In genomic region chr4:75930152-75930551, GRCh38 we compare ENCODE assay signal across 19 cellular contexts. TPM values are rescaled to one million over a fixed set of nuclear protein-coding genes. Genes with fewer than 3 reads are reported as not detected.
DNase-seq lines count a peak whose midpoint lies in the region; ATAC-seq and TF ChIP-seq lines count a peak whose summit lies in the region.
"Had no signal": no experiment of that assay in that cellular context is flagged by ENCODE, and none has a peak within 500 bp of the region (broad histone marks: within the 10 kb centered on the region; RNA-seq: fewer than 3 reads in every experiment).

No MANE protein-coding gene starts in this region.

- H3K4me3 ChIP-seq in BLaER1: no peak overlapping the region
- H3K4me3 ChIP-seq: GM23248 had no signal

- no peak for TF ChIP-seq CTCF in nephron progenitor cell (IDR thresholded peaks at IDR 0.05)

- peaks cover 34% of the 10 kb centered on the region for H3K36me3 ChIP-seq in BLaER1

- H3K4me1 ChIP-seq in BLaER1: peaks cover 42% of the 10 kb centered on the region

- no peaks in the 10 kb centered on the region for H3K9me3 ChIP-seq in BLaER1
- H3K9me3 ChIP-seq in T-helper 17 cell (ENCODE audit: control insufficient read depth, low read length, poor library complexity, severe bottlenecking): no peaks in the 10 kb centered on the region
- H3K9me3 ChIP-seq: Caco-2 had no signal

- H3K27me3 ChIP-seq in BLaER1: no peaks in the 10 kb centered on the region

- H3K4me3 Mint-ChIP-seq in T-helper 17 cell (no peak overlapping the region), nephron progenitor cell (no peak overlapping the region)
- H3K4me3 Mint-ChIP-seq: B cell; CD8-positive, alpha-beta T cell had no signal

- H3K36me3 Mint-ChIP-seq in T-helper 17 cell (ENCODE audit: low read depth) (peaks cover 15% of the 10 kb centered on the region), nephron progenitor cell (ENCODE audit: low read depth) (peaks cover 4% of the 10 kb centered on the region)

- DNase-seq in T-helper 17 cell: no peak
- DNase-seq in nephron progenitor cell: no peak
- no peak for DNase-seq in germinal center (ENCODE audit: low spot score)
- no peak for DNase-seq in MV-4-11 (lab: John Stamatoyannopoulos, UW)
- DNase-seq: C1 segment of cervical spinal cord; Caco-2; CD8-positive, alpha-beta T cell; DMS 273 treated with DMSO at 0.1 percent for 48 hours; DMS79; EL; GDM1; GM23248; H7; HCEC 1CT had no signal

- peaks cover 15% of the 10 kb centered on the region for H3K4me1 Mint-ChIP-seq in T-helper 17 cell
- peaks cover 22% of the 10 kb centered on the region for H3K4me1 Mint-ChIP-seq in nephron progenitor cell
- H3K4me1 Mint-ChIP-seq: B cell had no signal

- no peaks in the 10 kb centered on the region for H4K20me1 ChIP-seq in BLaER1

- H3K27me3 Mint-ChIP-seq in T-helper 17 cell (no peaks in the 10 kb centered on the region), nephron progenitor cell (ENCODE audit: low read depth, poor library complexity) (no peaks in the 10 kb centered on the region)
- H3K27me3 Mint-ChIP-seq: B cell had no signal

- H3K27ac Mint-ChIP-seq in T-helper 17 cell: peak overlapping the region; percentile 56
- peak overlapping the region; percentile 25 for H3K27ac Mint-ChIP-seq in nephron progenitor cell
- H3K27ac Mint-ChIP-seq: B cell; CD8-positive, alpha-beta T cell had no signal

- H3K9me3 Mint-ChIP-seq in nephron progenitor cell: no peaks in the 10 kb centered on the region
- H3K9me3 Mint-ChIP-seq: CD8-positive, alpha-beta T cell had no signal

- peak overlapping the region; percentile 84 for H3K4me2 ChIP-seq in BLaER1

- ATAC-seq in T-helper 17 cell: no peak
- ATAC-seq in GM21576 (IDR thresholded peaks at IDR 0.05; ENCODE audit: unreplicated experiment): no peak
- ATAC-seq: CD8-positive, alpha-beta T cell had no signal

- peak overlapping the region; percentile 63; the same call in 1 of the 2 replicates for H3K27ac ChIP-seq in BLaER1
- H3K27ac ChIP-seq: 22Rv1, GM23248 had no signal

- peak overlapping the region; percentile 38; the same call in 1 of the 2 replicates for H3K9ac ChIP-seq in BLaER1
- H3K9ac ChIP-seq: GM23248 had no signal

RNA-seq across cellular contexts. Expression of gene NAAA, which starts 10.7 kb away (rescaled TPM):
- 10 to 100 TPM; 50.0 to 65.2 TPM for total RNA-seq in T-helper 17 cell

RNA-seq across cellular contexts. Expression of gene PPEF2, which starts 27.9 kb away (rescaled TPM):
- total RNA-seq in T-helper 17 cell: under 1 TPM; 0.10 to 0.15 TPM
- total RNA-seq: Caco-2, GM23248, H1, H7 had no signal
